ENCODE assay signal across 8 cellular contexts in the genomic region with DNA sequence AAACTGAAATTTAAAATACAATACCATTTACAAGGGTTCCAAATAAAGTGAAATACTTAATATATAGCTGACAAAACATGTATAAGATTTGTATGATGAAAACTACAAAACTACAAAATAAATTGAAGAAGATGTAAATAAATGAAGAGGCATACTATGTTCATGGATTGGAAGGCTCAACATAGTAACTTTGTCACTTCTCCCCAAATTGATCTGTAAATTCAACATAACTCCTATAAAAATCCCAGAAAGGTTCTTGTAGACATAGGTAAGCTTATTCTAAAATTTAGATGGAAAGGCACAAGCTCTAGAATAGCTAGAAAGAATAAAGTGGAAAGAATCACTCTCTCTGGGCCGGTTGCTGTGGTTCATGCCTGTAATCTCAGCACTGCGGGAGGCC. TPM values are rescaled to one million over a fixed set of nuclear protein-coding genes. Genes with fewer than 3 reads are reported as not detected.
"Had no signal": no experiment of that assay in that cellular context is flagged by ENCODE, and none has a peak within 500 bp of the region (broad histone marks: within the 10 kb centered on the region; RNA-seq: fewer than 3 reads in every experiment).

No MANE protein-coding gene starts in this region.

- DNase-seq: IMR-90, KBM-7, KG1 had no signal

- H3K9me3 Mint-ChIP-seq: IgD-negative memory B cell had no signal

- H3K4me1 Mint-ChIP-seq: IgD-negative memory B cell had no signal

- H3K27ac ChIP-seq: HL-60 had no signal

- H3K27ac Mint-ChIP-seq: IgD-negative memory B cell had no signal

- ATAC-seq: K562 had no signal

- FAIRE-seq: HTR-8/SVneo, K562 had no signal

- H3K4me3 Mint-ChIP-seq: IgD-negative memory B cell had no signal

- H3K27me3 Mint-ChIP-seq: IgD-negative memory B cell had no signal

- H3K4me3 ChIP-seq: K562 had no signal

RNA-seq across cellular contexts. Expression of a gene that starts 47.3 kb away (rescaled TPM):
- total RNA-seq: HT1080 had no signal
